8 cellular contexts compared by ENCODE assay signal in genomic region chr10:114024876-114025609, GRCh38. TPM values are rescaled to one million over a fixed set of nuclear protein-coding genes. Genes with fewer than 3 reads are reported as not detected.
DNase-seq lines count a peak whose midpoint lies in the region; ATAC-seq, FAIRE-seq and TF ChIP-seq lines count a peak whose summit lies in the region.

No MANE protein-coding gene starts in this region.

- TF ChIP-seq CTCF in keratinocyte (optimal IDR thresholded peaks at IDR 0.05 in 1 of 3, IDR thresholded peaks at IDR 0.05 in 1 of 3, conservative IDR thresholded peaks at IDR 0.05 in 1 of 3; ENCODE audit: extremely low read depth in 1 of 3, insufficient read depth in 2 of 3, low read length in 3 of 3): no peak

- H3K27me3 ChIP-seq in keratinocyte (ENCODE audit: control insufficient read depth, extremely low read depth, insufficient read depth, low read length): no peaks in the 10 kb centered on the region
- H3K27me3 ChIP-seq in effector memory CD4-positive, alpha-beta T cell (replicated peaks; ENCODE audit: control insufficient read depth, insufficient read depth, low read length, poor library complexity, severe bottlenecking): peaks cover 3% of the 10 kb centered on the region

- H3K4me1 ChIP-seq in keratinocyte (ENCODE audit: control insufficient read depth, extremely low read depth, insufficient read depth, low read length): peaks cover 39% of the 10 kb centered on the region
- peaks cover 5% of the 10 kb centered on the region for H3K4me1 ChIP-seq in effector memory CD4-positive, alpha-beta T cell (ENCODE audit: control insufficient read depth, insufficient read depth, low read length, poor library complexity, severe bottlenecking)

- H3K36me3 ChIP-seq in keratinocyte (ENCODE audit: control insufficient read depth in 2 of 2, extremely low read depth in 1 of 2, insufficient read depth in 2 of 2, low read length in 2 of 2): no peaks in the 10 kb centered on the region
- H3K36me3 ChIP-seq in effector memory CD4-positive, alpha-beta T cell (ENCODE audit: control insufficient read depth, insufficient read depth, low read length): no peaks in the 10 kb centered on the region

- no peak overlapping the region for H3K4me3 ChIP-seq in keratinocyte (ENCODE audit: control insufficient read depth in 2 of 3, extremely low read depth in 1 of 3, insufficient read depth in 2 of 3, low read depth in 1 of 3, low read length in 3 of 3)
- H3K4me3 ChIP-seq in effector memory CD4-positive, alpha-beta T cell (ENCODE audit: insufficient read depth, low read depth, low read length, poor library complexity, severe bottlenecking): no peak overlapping the region

- peak overlapping the region; percentile 7 for H3K4me2 ChIP-seq in keratinocyte (ENCODE audit: control insufficient read depth, extremely low read depth, insufficient read depth, low read depth, low read length)

- no peaks in the 10 kb centered on the region for H3K79me2 ChIP-seq in keratinocyte (ENCODE audit: control insufficient read depth, insufficient read depth, low read length)

- no peak overlapping the region for H3K27ac ChIP-seq in keratinocyte (ENCODE audit: control insufficient read depth, insufficient read depth, low read length)
- H3K27ac ChIP-seq in effector memory CD4-positive, alpha-beta T cell (ENCODE audit: insufficient read depth, low read length, poor library complexity, severe bottlenecking): no peak overlapping the region

- H3K9ac ChIP-seq in keratinocyte (ENCODE audit: control insufficient read depth, extremely low read depth, insufficient read depth, low read length): no peak overlapping the region

- DNase-seq in CD1c-positive myeloid dendritic cell (ENCODE audit: extremely low spot score) (peak; percentile 94), RPMI8226 (peak; percentile 54), keratinocyte (ENCODE audit: low read depth, low spot score) (no peak), 8988T (no peak), T1000 (lab: John Stamatoyannopoulos, UW) (no peak)
- no peak for DNase-seq in effector memory CD4-positive, alpha-beta T cell

- ATAC-seq in GM18909 (IDR thresholded peaks at IDR 0.05; ENCODE audit: poor library complexity, unreplicated experiment) (peak; percentile 92), HG03039 (IDR thresholded peaks at IDR 0.05; ENCODE audit: unreplicated experiment) (peak; percentile 51)

- dilution Hi-C loops in keratinocyte (cut with MboI; ENCODE audit: extremely low pct_ligation_motif_present, low sequenced_read_pairs): no loop called here

- H4K20me1 ChIP-seq in keratinocyte (ENCODE audit: control insufficient read depth, extremely low read depth, insufficient read depth, low read length): no peaks in the 10 kb centered on the region

- no peak overlapping the region for H2AFZ ChIP-seq in keratinocyte (ENCODE audit: control insufficient read depth, low read length)

- H3K9me1 ChIP-seq in keratinocyte (ENCODE audit: control insufficient read depth, extremely low read depth, insufficient read depth, low read length): no peaks in the 10 kb centered on the region

- H3K9me3 ChIP-seq in keratinocyte (ENCODE audit: control insufficient read depth, low read depth, low read length): no peaks in the 10 kb centered on the region
- no peaks in the 10 kb centered on the region for H3K9me3 ChIP-seq in effector memory CD4-positive, alpha-beta T cell (ENCODE audit: control insufficient read depth, low read length)

- FAIRE-seq in keratinocyte (lab: Jason Lieb, UNC): no peak

RNA-seq across cellular contexts. Expression of gene ADRB1, which starts 18.6 kb away (rescaled TPM):
- 0.04 to 0.07 TPM (median 0.05 TPM) in 3 replicates for polyA plus RNA-seq in keratinocyte
- 0.12 TPM for polyA plus RNA-seq in keratinocyte (2011; ENCODE audit: low read depth)
- polyA plus RNA-seq in keratinocyte (2011; cell fraction: cytosol; rRNA removed): 0.04 and 0.06 TPM in 2 replicates
- polyA plus RNA-seq in keratinocyte (2011; cell fraction: nucleus; rRNA removed): 0.05 and 0.14 TPM in 2 replicates
- 0.22 and 0.24 TPM in 2 replicates for polyA plus RNA-seq in keratinocyte (2012; ENCODE audit: low replicate concordance)
- not detected in 3 replicates for polyA minus RNA-seq in keratinocyte
- polyA minus RNA-seq in keratinocyte (2011; cell fraction: cytosol; rRNA and poly(A)+ RNA removed): not detected
- not detected in 2 replicates for polyA minus RNA-seq in keratinocyte (2011; cell fraction: nucleus; rRNA and poly(A)+ RNA removed)

Comparison
In these comparisons a context has a peak if more than half of its experiments do, and no peak if none do; other contexts are left out.
1. DNase-seq: peak in CD1c-positive myeloid dendritic cell (single experiment) and RPMI8226 (single experiment); none in keratinocyte (single experiment), 8988T (single experiment), T1000 (single experiment) and effector memory CD4-positive, alpha-beta T cell (0 of 3).